Comparison of ENCODE assay signal across 1 cellular context in genomic region chr2:715847-716573, GRCh38.
TF ChIP-seq lines count a peak whose summit lies in the region.

No MANE protein-coding gene starts in this region.

TF ChIP-seq in GM23338, 12 proteins besides CTCF, POLR2A, EP300 and RAD21 (continued from another document):
- TF ChIP-seq ZNF462 (CRISPR knock-in tag; IDR thresholded peaks at IDR 0.05): no peak
- TF ChIP-seq POLR2AphosphoS5 (IDR thresholded peaks at IDR 0.05; ENCODE audit: low read depth): no peak
- TF ChIP-seq JUNB (IDR thresholded peaks at IDR 0.05; ENCODE audit: unreplicated experiment): no peak
- no peak for TF ChIP-seq CREB1 (CRISPR knock-in tag; IDR thresholded peaks at IDR 0.05; ENCODE audit: low read depth)
- TF ChIP-seq ETS1 (IDR thresholded peaks at IDR 0.05): no peak
- no peak for TF ChIP-seq ZNF331 (CRISPR knock-in tag; IDR thresholded peaks at IDR 0.05; ENCODE audit: low read depth)
- TF ChIP-seq REST (IDR thresholded peaks at IDR 0.05; ENCODE audit: unreplicated experiment): no peak
- no peak for TF ChIP-seq EZH2 (IDR thresholded peaks at IDR 0.05; ENCODE audit: low read depth, unreplicated experiment)
TF ChIP-seq in GM23338: peak in this region for 0.
